In genomic region chr3:36868614-36869436, GRCh38 we compare ENCODE assay signal across 9 cellular contexts.
A peak's percentile ranks its signal among the peaks of the same experiment; 100 is the strongest.
DNase-seq lines count a peak whose midpoint lies in the region; ATAC-seq and TF ChIP-seq lines count a peak whose summit lies in the region.
"Had no signal": no experiment of that assay in that cellular context is flagged by ENCODE, and none has a peak within 500 bp of the region (broad histone marks: within the 10 kb centered on the region; RNA-seq: fewer than 3 reads in every experiment).

No MANE protein-coding gene starts in this region.

- peak; percentile 68 for TF ChIP-seq CTCF in GM12865 (IDR thresholded peaks at IDR 0.05; ENCODE audit: insufficient read depth, low read depth, low read length, missing control alignments)
- peak; percentile 74 for TF ChIP-seq CTCF in LNCAP (IDR thresholded peaks at IDR 0.05)
- TF ChIP-seq CTCF in left ventricle myocardium inferior (IDR thresholded peaks at IDR 0.05; ENCODE audit: borderline replicate concordance), result peak; percentile 89

- DNase-seq in GM12865 (ENCODE audit: low read depth) (peak; percentile 78), H4 (ENCODE audit: low spot score) (peak; percentile 30), left ventricle myocardium inferior (no peak), retina (peak; percentile 76), cortex of kidney (lab: John Stamatoyannopoulos, UW) (no peak)
- peak; percentile 55 for DNase-seq in activated naive CD8-positive, alpha-beta T cell treated with anti-CD3 and anti-CD28 coated beads, Interleukin-2, amount 50 U/mL, for 24 hours

- no peaks in the 10 kb centered on the region for H3K27me3 Mint-ChIP-seq in activated naive CD8-positive, alpha-beta T cell treated with anti-CD3 and anti-CD28 coated beads, Interleukin-2, amount 50 U/mL, for 24 hours

- no peak overlapping the region for H3K4me3 Mint-ChIP-seq in activated naive CD8-positive, alpha-beta T cell treated with anti-CD3 and anti-CD28 coated beads, Interleukin-2, amount 50 U/mL, for 24 hours

- peaks cover 17% of the 10 kb centered on the region for H3K4me1 Mint-ChIP-seq in activated naive CD8-positive, alpha-beta T cell treated with anti-CD3 and anti-CD28 coated beads, Interleukin-2, amount 50 U/mL, for 24 hours

- intact Hi-C loops in left ventricle myocardium inferior (cut with micrococcal nuclease), result loop anchor here (5.0 kb wide), 1 partner anchor 142 kb away; no protein-coding TSS in a partner anchor

- H3K4me3 ChIP-seq in GM12865 (ENCODE audit: low read depth, low read length) (no peak overlapping the region), left ventricle myocardium inferior (no peak overlapping the region)
- H3K4me3 ChIP-seq: skin epidermis had no signal

- no peaks in the 10 kb centered on the region for H3K27me3 ChIP-seq in left ventricle myocardium inferior (ENCODE audit: low read depth)

- peak; percentile 98 for ATAC-seq in SK-N-SH treated with all-trans-retinoic acid at 6 μM for 48 hours
- ATAC-seq in activated naive CD8-positive, alpha-beta T cell treated with anti-CD3 and anti-CD28 coated beads, Interleukin-2, amount 50 U/mL, for 24 hours, result peak; percentile 82

- no peak overlapping the region for H3K27ac ChIP-seq in left ventricle myocardium inferior (replicated peaks)
- H3K27ac ChIP-seq: skin epidermis had no signal

- H3K36me3 Mint-ChIP-seq in activated naive CD8-positive, alpha-beta T cell treated with anti-CD3 and anti-CD28 coated beads, Interleukin-2, amount 50 U/mL, for 24 hours (ENCODE audit: low read depth), result peaks cover 10% of the 10 kb centered on the region

- no peaks in the 10 kb centered on the region for H3K9me3 ChIP-seq in left ventricle myocardium inferior (replicated peaks)

- no peaks in the 10 kb centered on the region for H3K9me3 Mint-ChIP-seq in activated naive CD8-positive, alpha-beta T cell treated with anti-CD3 and anti-CD28 coated beads, Interleukin-2, amount 50 U/mL, for 24 hours

- no peaks in the 10 kb centered on the region for H3K4me1 ChIP-seq in left ventricle myocardium inferior

- no peak overlapping the region for H3K27ac Mint-ChIP-seq in activated naive CD8-positive, alpha-beta T cell treated with anti-CD3 and anti-CD28 coated beads, Interleukin-2, amount 50 U/mL, for 24 hours

- peaks cover 7% of the 10 kb centered on the region for H3K36me3 ChIP-seq in left ventricle myocardium inferior

TF ChIP-seq in SK-N-SH treated with all-trans-retinoic acid at 6 μM for 48 hours, 23 proteins besides CTCF, POLR2A, EP300 and RAD21:
- TF ChIP-seq CREB5 (CRISPR knock-in tag; IDR thresholded peaks at IDR 0.05; ENCODE audit: low read depth) (no peak), ZFP30 (CRISPR knock-in tag; IDR thresholded peaks at IDR 0.05) (no peak), OSR1 (CRISPR knock-in tag; IDR thresholded peaks at IDR 0.05) (no peak), ARNTL (CRISPR knock-in tag; IDR thresholded peaks at IDR 0.05; ENCODE audit: borderline replicate concordance, low read depth) (no peak), PATZ1 (CRISPR knock-in tag; IDR thresholded peaks at IDR 0.05; ENCODE audit: borderline replicate concordance) (no peak), SNAI2 (CRISPR knock-in tag; IDR thresholded peaks at IDR 0.05) (no peak), BACH2 (CRISPR knock-in tag; IDR thresholded peaks at IDR 0.05; ENCODE audit: borderline replicate concordance) (no peak)

Comparison
In these comparisons a context has a peak if more than half of its experiments do, and no peak if none do; other contexts are left out.
1. DNase-seq: peak in GM12865 (single experiment), H4 (single experiment), activated naive CD8-positive, alpha-beta T cell treated with anti-CD3 and anti-CD28 coated beads, Interleukin-2, amount 50 U/mL, for 24 hours (single experiment) and retina (single experiment); none in left ventricle myocardium inferior (single experiment) and cortex of kidney (single experiment).
2. Peak in every context shown above with its lines, with median percentiles within 50 percentile points of each other: CTCF ChIP-seq.